8 cellular contexts compared by ENCODE assay signal in the genomic region with DNA sequence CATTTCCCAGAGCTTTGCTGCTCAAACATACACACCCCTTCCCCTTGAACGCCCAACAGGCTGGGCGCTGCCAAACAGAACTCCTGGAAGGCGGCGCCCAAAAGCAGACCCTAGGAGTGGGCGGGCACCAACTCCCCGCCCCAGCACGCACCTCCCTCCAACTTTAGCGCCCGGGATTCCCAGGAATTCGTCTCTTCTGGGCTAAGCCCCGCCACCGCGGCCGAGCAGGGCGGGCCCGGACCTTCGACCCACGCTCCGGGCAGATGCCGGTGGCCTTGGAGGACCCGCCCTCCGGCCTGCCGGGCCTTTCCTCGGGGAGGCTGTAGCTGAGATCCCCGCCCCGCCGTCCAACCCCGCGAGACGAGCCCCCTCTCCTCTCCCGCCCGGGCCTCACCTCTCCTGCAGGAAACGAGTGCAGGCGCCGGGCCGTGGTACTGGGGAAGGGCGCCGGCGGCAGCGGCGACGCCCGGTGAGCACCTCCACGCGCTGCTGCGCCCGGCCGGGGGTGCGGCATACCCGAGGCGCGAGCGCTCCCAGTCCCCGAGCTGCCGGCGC. TPM values are rescaled to one million over a fixed set of nuclear protein-coding genes. Genes with fewer than 3 reads are reported as not detected.
DNase-seq lines count a peak whose midpoint lies in the region; ATAC-seq, FAIRE-seq and TF ChIP-seq lines count a peak whose summit lies in the region.

No MANE protein-coding gene starts in this region.

- ATAC-seq in GM19328 (IDR thresholded peaks at IDR 0.05; ENCODE audit: unreplicated experiment) (peak; percentile 41), HG03432 (IDR thresholded peaks at IDR 0.05; ENCODE audit: unreplicated experiment) (peak; percentile 44)

- H3K36me3 Mint-ChIP-seq in neural crest cell (ENCODE audit: low read depth) = no peaks in the 10 kb centered on the region

- H3K4me3 Mint-ChIP-seq in neural crest cell = peak overlapping the region; percentile 99

- no peak for TF ChIP-seq CTCF in neural crest cell (conservative IDR thresholded peaks at IDR 0.05)

- DNase-seq in DMS 273 (lab: John Stamatoyannopoulos, UW; ENCODE audit: unreplicated experiment) (peak; percentile 92), NCI-H526 (lab: John Stamatoyannopoulos, UW) (peak; percentile 63 to 92), frontal cortex (ENCODE audit: low spot score in 2 of 2) (peak; percentile 42 to 44), neural crest cell (ENCODE audit: low read depth, low spot score) (peak; percentile 63), superior temporal gyrus (ENCODE audit: extremely low spot score) (no peak)
- DNase-seq in activated naive CD4-positive, alpha-beta T cell treated with anti-CD3 and anti-CD28 coated beads, Interleukin-2, amount 50 U/mL, for 16 hours = peak; percentile 34

- H3K27me3 Mint-ChIP-seq in neural crest cell (ENCODE audit: low read depth) = no peaks in the 10 kb centered on the region

- no peaks in the 10 kb centered on the region for H3K9me3 Mint-ChIP-seq in neural crest cell

- FAIRE-seq in frontal cortex (lab: Jason Lieb, UNC) = no peak

- H3K27ac Mint-ChIP-seq in neural crest cell (ENCODE audit: unreplicated experiment) = peak overlapping the region; percentile 96

- H3K4me1 Mint-ChIP-seq in neural crest cell = peaks cover 46% of the 10 kb centered on the region

RNA-seq across cellular contexts. Expression of a gene that starts 0.7 kb away (rescaled TPM):
- total RNA-seq in frontal cortex (25.3 TPM), neural crest cell (24.9 and 25.2 TPM in 2 replicates)
